Comparison of ENCODE assay signal across 18 cellular contexts in the genomic region with DNA sequence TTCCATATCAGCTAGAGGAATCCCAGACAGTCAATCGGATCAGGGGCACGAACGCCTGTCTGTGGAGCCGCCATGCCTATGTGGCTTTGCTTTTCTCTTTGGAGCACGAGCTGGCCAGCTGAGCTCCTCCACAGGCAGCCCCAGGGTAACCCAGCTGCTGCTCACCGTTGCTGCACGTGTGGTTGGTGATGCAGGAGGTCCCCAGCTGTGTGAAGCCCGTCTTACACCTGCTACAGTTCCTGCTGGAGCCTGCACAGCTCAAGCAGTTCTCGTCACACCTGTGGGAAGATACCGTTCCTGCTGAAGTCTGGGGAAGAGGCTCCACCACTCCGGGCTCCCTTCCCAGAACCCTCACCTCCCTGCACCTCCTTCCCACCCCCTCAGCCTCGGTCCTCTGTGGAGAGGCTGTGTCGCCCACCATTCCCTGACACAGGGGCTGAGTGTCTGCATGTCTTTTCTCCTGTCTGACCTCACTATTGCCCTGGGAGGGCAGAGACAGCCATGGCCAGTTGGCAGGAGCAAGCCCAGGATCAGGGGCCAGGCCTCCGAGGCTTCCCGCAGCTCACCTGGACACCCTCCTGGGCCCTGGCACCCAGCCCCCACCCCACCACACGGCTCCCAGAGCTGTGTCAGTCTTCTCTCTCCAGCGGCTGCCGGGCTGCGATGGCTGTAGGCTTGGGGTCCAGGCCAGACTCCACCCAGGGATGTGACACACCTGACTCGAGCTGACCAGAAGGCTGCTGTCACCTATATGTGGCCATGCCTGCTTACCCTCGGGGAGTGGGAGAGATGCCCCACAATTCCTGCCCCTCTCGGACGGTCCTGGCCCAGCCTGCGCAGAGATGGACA. TPM values are rescaled to one million over a fixed set of nuclear protein-coding genes. Genes with fewer than 3 reads are reported as not detected.
A peak's percentile ranks its signal among the peaks of the same experiment; 100 is the strongest.
DNase-seq lines count a peak whose midpoint lies in the region; ATAC-seq, FAIRE-seq and TF ChIP-seq lines count a peak whose summit lies in the region.
"Had no signal": no experiment of that assay in that cellular context is flagged by ENCODE, and none has a peak within 500 bp of the region (broad histone marks: within the 10 kb centered on the region; RNA-seq: fewer than 3 reads in every experiment).

No MANE protein-coding gene starts in this region.

- H2AFZ ChIP-seq in DND-41 (ENCODE audit: low read depth, low read length) (no peak overlapping the region; the same call in 1 of the 2 replicates), GM12878 (ENCODE audit: control insufficient read depth, low read depth, low read length) (no peak overlapping the region)

- H3K9me3 ChIP-seq in DND-41 (ENCODE audit: insufficient read depth, low read length, severe bottlenecking) (no peaks in the 10 kb centered on the region), GM12878 (replicated peaks; ENCODE audit: control insufficient read depth, insufficient read depth, low read length) (no peaks in the 10 kb centered on the region), lower lobe of right lung (no peaks in the 10 kb centered on the region), tibial nerve (no peaks in the 10 kb centered on the region)
- H3K9me3 ChIP-seq: esophagus muscularis mucosa, heart left ventricle, SJCRH30 had no signal

- BruUV-seq in GM12878 (replicated peaks; lab: Mats Ljungman, UMichigan), result no TSS peak

- intact Hi-C loops in GM12878 (cut with micrococcal nuclease; ENCODE audit: unreplicated experiment) (no loop called here), lower lobe of right lung (cut with DNase I) (no loop called here)

- SMC1A ChIA-PET in GM12878 (lab: Charles Lee; ENCODE audit: uncharacterized antibody, unreplicated experiment), result interaction anchor here (1.7 kb wide), 1 partner anchor 10 kb away, joined by 3 read pairs; no protein-coding TSS in a partner anchor

- WGBS in GM12878 (ENCODE audit: insufficient coverage, insufficient replicate concordance, low lambda C conversion rate, missing lambda C conversion rate), result 40% methylated on average over 24 of the region's 24 CpGs
- 65 to 75% methylated on average over 19 to 23 of the region's 24 CpGs for WGBS in tibial nerve, 2 donors

- H3K4me3 ChIP-seq in DND-41 (ENCODE audit: low read depth in 1 of 2, low read length in 2 of 2), result no peak overlapping the region
- no peak overlapping the region for H3K4me3 ChIP-seq in GM12878
- H3K4me3 ChIP-seq in lower lobe of right lung, result no peak overlapping the region
- no peak overlapping the region for H3K4me3 ChIP-seq in tibial nerve
- H3K4me3 ChIP-seq: esophagus muscularis mucosa, heart left ventricle, SJCRH30 had no signal

- peak; percentile 51; the same call in 2 of the 3 replicates for ATAC-seq in DND-41 (ENCODE audit: insufficient read depth, low read depth)
- ATAC-seq in GM12878, result peak; percentile 42
- ATAC-seq in lower lobe of right lung, result no peak
- no peak for ATAC-seq in HG02623 (IDR thresholded peaks at IDR 0.05; ENCODE audit: unreplicated experiment)
- ATAC-seq in HG03442 (IDR thresholded peaks at IDR 0.05; ENCODE audit: unreplicated experiment), result no peak
- ATAC-seq: activated naive CD4-positive, alpha-beta T cell treated with anti-CD3 and anti-CD28 coated beads, Interleukin-2, amount 50 U/mL, for 72 hours had no signal

- in situ Hi-C loops in GM12878 (cut with MboI), result no loop called here

- TF ChIP-seq CTCF in DND-41 (IDR thresholded peaks at IDR 0.05; ENCODE audit: borderline replicate concordance, extremely low read depth, low read length, poor library complexity, severe bottlenecking) (no peak), GM12878 (IDR thresholded peaks at IDR 0.05 in 2 of 3, conservative IDR thresholded peaks at IDR 0.05 in 1 of 3; ENCODE audit: control insufficient read depth in 2 of 3, extremely low read depth in 1 of 3, insufficient read depth in 1 of 3, low read depth in 3 of 3, low read length in 3 of 3) (no peak), lower lobe of right lung (IDR thresholded peaks at IDR 0.05) (no peak), tibial nerve (IDR thresholded peaks at IDR 0.05) (no peak)

- RAD21 ChIA-PET in GM12878 (lab: Charles Lee; ENCODE audit: unreplicated experiment), result interaction anchor here (1.0 kb wide), 1 partner anchor 334 kb away, joined by 3 read pairs; no protein-coding TSS in a partner anchor

- H3K79me2 ChIP-seq in DND-41 (ENCODE audit: insufficient read depth, low read length) (no peaks in the 10 kb centered on the region), GM12878 (ENCODE audit: control insufficient read depth, insufficient read depth, low read length) (no peaks in the 10 kb centered on the region)

- TF ChIP-seq RAD21 in GM12878 (IDR thresholded peaks at IDR 0.05; ENCODE audit: insufficient read depth, low read depth, low read length), result no peak

- no peaks in the 10 kb centered on the region for H3K27me3 ChIP-seq in DND-41 (ENCODE audit: insufficient read depth, low read length, poor library complexity)
- peaks cover 0 to 1% of the 10 kb centered on the region in 2 experiments; a peak in 2 of 4 replicates for H3K27me3 ChIP-seq in GM12878 (replicated peaks in 1 of 2; ENCODE audit: control insufficient read depth in 2 of 2, insufficient read depth in 2 of 2, low read length in 1 of 2)
- no peaks in the 10 kb centered on the region for H3K27me3 ChIP-seq in lower lobe of right lung (ENCODE audit: low read depth)
- H3K27me3 ChIP-seq in tibial nerve, result peaks cover 0 to 11% of the 10 kb centered on the region in 2 donors
- H3K27me3 ChIP-seq: brain microvascular endothelial cell, SJCRH30 had no signal

- H4K20me1 ChIP-seq in DND-41 (ENCODE audit: insufficient read depth, low read length), result no peaks in the 10 kb centered on the region
- no peaks in the 10 kb centered on the region for H4K20me1 ChIP-seq in GM12878 (ENCODE audit: control insufficient read depth, insufficient read depth)

- no peak for FAIRE-seq in GM12878 (lab: Jason Lieb, UNC)
- FAIRE-seq: islet of Langerhans had no signal

- POLR2A ChIA-PET in GM12878 (lab: Charles Lee), result no interaction called here

- DNase-seq in DND-41 (peak; percentile 39), NCI-H146 (lab: John Stamatoyannopoulos, UW) (peak; percentile 80), GM12878 (ENCODE audit: low read depth, low spot score) (no peak), lower lobe of right lung (peak; percentile 36), tibial nerve (ENCODE audit: low spot score in 2 of 2) (no peak), OCI-M2 (lab: John Stamatoyannopoulos, UW; ENCODE audit: unreplicated experiment) (no peak)
- DNase-seq: activated CD4-positive, alpha-beta T cell treated with anti-CD3 and anti-CD28 coated beads for 1 hour; brain microvascular endothelial cell; dermis blood vessel endothelial cell; DMS 273 treated with DMSO at 0.1 percent for 48 hours; occipital lobe; SJCRH30 had no signal

- H3K36me3 ChIP-seq in DND-41 (ENCODE audit: insufficient read depth, low read length) (no peaks in the 10 kb centered on the region), GM12878 (ENCODE audit: control insufficient read depth in 2 of 2, insufficient read depth in 2 of 2, low read length in 1 of 2) (no peaks in the 10 kb centered on the region), lower lobe of right lung (no peaks in the 10 kb centered on the region), tibial nerve (no peaks in the 10 kb centered on the region)
- H3K36me3 ChIP-seq: brain microvascular endothelial cell, SJCRH30 had no signal

- CTCF ChIA-PET in GM12878 (lab: Yijun Ruan, JAX), result no interaction called here

- peak overlapping the region; percentile 31; the same call in 1 of the 2 replicates for H3K9ac ChIP-seq in DND-41 (ENCODE audit: low read depth, low read length)
- H3K9ac ChIP-seq in GM12878 (ENCODE audit: control insufficient read depth, insufficient read depth, low read length), result no peak overlapping the region

- H3K27ac ChIP-seq in DND-41 (ENCODE audit: low read length), result peak overlapping the region; percentile 84
- H3K27ac ChIP-seq in GM12878 (ENCODE audit: control insufficient read depth, insufficient read depth), result no peak overlapping the region
- no peak overlapping the region for H3K27ac ChIP-seq in lower lobe of right lung
- peak overlapping the region in 1 of 4 donors; percentile 79 for H3K27ac ChIP-seq in tibial nerve
- H3K27ac ChIP-seq: brain microvascular endothelial cell, esophagus muscularis mucosa, heart left ventricle, SJCRH30 had no signal

- TF ChIP-seq EP300 in GM12878 (IDR thresholded peaks at IDR 0.05; ENCODE audit: borderline replicate concordance in 1 of 2, control insufficient read depth in 1 of 2, low read depth in 2 of 2, low read length in 2 of 2) (no peak), tibial nerve (IDR thresholded peaks at IDR 0.05) (no peak)

- H3K4me2 ChIP-seq in DND-41 (ENCODE audit: insufficient read depth, low read length), result no peak overlapping the region
- no peak overlapping the region for H3K4me2 ChIP-seq in GM12878 (ENCODE audit: control insufficient read depth, insufficient read depth)

- H3K4me1 ChIP-seq in DND-41 (ENCODE audit: insufficient read depth, low read length) (peaks cover 46% of the 10 kb centered on the region), GM12878 (ENCODE audit: control insufficient read depth, insufficient read depth, low read length) (no peaks in the 10 kb centered on the region), lower lobe of right lung (no peaks in the 10 kb centered on the region), tibial nerve (no peaks in the 10 kb centered on the region)
- H3K4me1 ChIP-seq: esophagus muscularis mucosa, heart left ventricle, SJCRH30 had no signal

- no peak for TF ChIP-seq POLR2A in GM12878 (IDR thresholded peaks at IDR 0.05; ENCODE audit: low read depth, low read length)
- no peak for TF ChIP-seq POLR2A in tibial nerve (IDR thresholded peaks at IDR 0.05)

RNA-seq across cellular contexts. Expression of a gene that starts 12.2 kb away (rescaled TPM):
- total RNA-seq in GM12878 (2013; cell fraction: nucleolus; rRNA removed), result 112 TPM in 2 replicates
- total RNA-seq in GM12878 (2014; rRNA removed) (88.4 and 95.1 TPM in 2 replicates), GM12878 (2014; rRNA removed; fragmentation: Illumina TruSeq; extraction: Trizol) (54.3 and 59.9 TPM in 2 replicates), GM12878 (2021) (117 and 126 TPM in 2 replicates), lower lobe of right lung (35.4 TPM), tibial nerve (10 to 100 TPM; 28.4 to 50.6 (median 40.0) TPM)
- 149 TPM for polyA plus RNA-seq in GM12878 (2011; ENCODE audit: low read depth)
- polyA plus RNA-seq in GM12878 (2011; rRNA removed) (267 and 344 TPM in 2 replicates), GM12878 (2014; fragmentation: Illumina TruSeq; extraction: Trizol) (138 and 154 TPM in 2 replicates), GM12878 (2014; fragmentation: Nextera tagmentation; extraction: Ambion mirVana) (100 to 1,000 TPM; 174 to 238 TPM), GM12878 (2014; rRNA removed) (123 and 149 TPM in 2 replicates), GM12878 (2016; fragmentation: Nextera tagmentation; extraction: Ambion mirVana) (100 to 1,000 TPM; 240 to 258 TPM)
- 146 and 176 TPM in 2 replicates for polyA plus RNA-seq in GM12878 (2011; cell fraction: cytosol; rRNA removed)
- 172 and 183 TPM in 2 replicates for polyA plus RNA-seq in GM12878 (2011; cell fraction: nucleus; rRNA removed)
- polyA plus RNA-seq in GM12878 (2012), result 111 and 176 TPM in 2 replicates
- 55.1 and 81.8 TPM in 2 replicates for polyA minus RNA-seq in GM12878 (2011; rRNA and poly(A)+ RNA removed)
- polyA minus RNA-seq in GM12878 (2011; cell fraction: cytosol; rRNA and poly(A)+ RNA removed), result 42.9 and 46.5 TPM in 2 replicates
- polyA minus RNA-seq in GM12878 (2011; cell fraction: nucleus; rRNA and poly(A)+ RNA removed), result 27.8 and 38.6 TPM in 2 replicates

RNA-seq across cellular contexts. Expression of a gene that starts 30.0 kb away (rescaled TPM):
- 50.5 and 66.2 TPM in 2 replicates for total RNA-seq in GM12878 (2013; cell fraction: nucleolus; rRNA removed)
- 30.7 and 36.4 TPM in 2 replicates for total RNA-seq in GM12878 (2014; rRNA removed)
- 35.7 and 37.8 TPM in 2 replicates for total RNA-seq in GM12878 (2014; rRNA removed; fragmentation: Illumina TruSeq; extraction: Trizol)
- 29.0 and 33.4 TPM in 2 replicates for total RNA-seq in GM12878 (2021)
- polyA plus RNA-seq in GM12878 (2011; ENCODE audit: low read depth), result 37.2 TPM
- polyA plus RNA-seq in GM12878 (2011; rRNA removed), result 62.9 and 73.8 TPM in 2 replicates
- 43.7 and 45.0 TPM in 2 replicates for polyA plus RNA-seq in GM12878 (2011; cell fraction: cytosol; rRNA removed)
- 30.2 and 33.3 TPM in 2 replicates for polyA plus RNA-seq in GM12878 (2011; cell fraction: nucleus; rRNA removed)
- polyA plus RNA-seq in GM12878 (2012), result 42.4 and 44.3 TPM in 2 replicates
- 34.9 and 35.8 TPM in 2 replicates for polyA plus RNA-seq in GM12878 (2014; fragmentation: Illumina TruSeq; extraction: Trizol)
- polyA plus RNA-seq in GM12878 (2014; fragmentation: Nextera tagmentation; extraction: Ambion mirVana), result 10 to 100 TPM; 25.8 to 36.7 TPM
- 39.4 and 48.7 TPM in 2 replicates for polyA plus RNA-seq in GM12878 (2014; rRNA removed)
- polyA plus RNA-seq in GM12878 (2016; fragmentation: Nextera tagmentation; extraction: Ambion mirVana), result 10 to 100 TPM; 87.9 to 90.1 TPM
- polyA minus RNA-seq in GM12878 (2011; rRNA and poly(A)+ RNA removed), result 27.9 and 31.7 TPM in 2 replicates
- 7.9 and 8.7 TPM in 2 replicates for polyA minus RNA-seq in GM12878 (2011; cell fraction: cytosol; rRNA and poly(A)+ RNA removed)
- polyA minus RNA-seq in GM12878 (2011; cell fraction: nucleus; rRNA and poly(A)+ RNA removed), result 25.0 and 38.4 TPM in 2 replicates
- total RNA-seq in lower lobe of right lung, result 64.5 TPM
- total RNA-seq in tibial nerve, result 100 to 1,000 TPM in 1 of 4 donors, 10 to 100 TPM in 3; 64.8 to 104 (median 88.0) TPM

RNA-seq across cellular contexts. Expression of a gene that starts 55.4 kb away (rescaled TPM):
- 82.5 and 96.0 TPM in 2 replicates for total RNA-seq in GM12878 (2013; cell fraction: nucleolus; rRNA removed)
- total RNA-seq in GM12878 (2014; rRNA removed) (9.8 and 11.1 TPM in 2 replicates), GM12878 (2014; rRNA removed; fragmentation: Illumina TruSeq; extraction: Trizol) (14.2 and 14.7 TPM in 2 replicates), GM12878 (2021) (17.5 and 17.8 TPM in 2 replicates), lower lobe of right lung (25.6 TPM), tibial nerve (10 to 100 TPM; 22.0 to 29.7 (median 24.6) TPM)
- polyA plus RNA-seq in GM12878 (2011; ENCODE audit: low read depth), result 7.5 TPM
- polyA plus RNA-seq in GM12878 (2011; rRNA removed) (31.2 and 41.1 TPM in 2 replicates), GM12878 (2014; fragmentation: Illumina TruSeq; extraction: Trizol) (16.1 and 18.9 TPM in 2 replicates), GM12878 (2014; fragmentation: Nextera tagmentation; extraction: Ambion mirVana) (10 to 100 TPM in 1 of 2 experiments, 1 to 10 TPM in 1; 5.1 to 10.0 TPM), GM12878 (2014; rRNA removed) (10.8 and 11.0 TPM in 2 replicates), GM12878 (2016; fragmentation: Nextera tagmentation; extraction: Ambion mirVana) (1 to 10 TPM; 1.4 to 1.8 TPM)
- polyA plus RNA-seq in GM12878 (2011; cell fraction: cytosol; rRNA removed), result 17.9 and 23.9 TPM in 2 replicates
- polyA plus RNA-seq in GM12878 (2011; cell fraction: nucleus; rRNA removed), result 19.2 and 19.8 TPM in 2 replicates
- polyA plus RNA-seq in GM12878 (2012), result 7.4 and 12.5 TPM in 2 replicates
- polyA minus RNA-seq in GM12878 (2011; rRNA and poly(A)+ RNA removed), result 36.3 and 39.7 TPM in 2 replicates
- polyA minus RNA-seq in GM12878 (2011; cell fraction: cytosol; rRNA and poly(A)+ RNA removed), result 14.3 and 16.0 TPM in 2 replicates
- 13.2 and 20.8 TPM in 2 replicates for polyA minus RNA-seq in GM12878 (2011; cell fraction: nucleus; rRNA and poly(A)+ RNA removed)

Comparison
In these comparisons a context has a peak if more than half of its experiments do, and no peak if none do; other contexts are left out.
1. ATAC-seq: peak in DND-41 (single experiment) and GM12878 (single experiment); none in lower lobe of right lung (0 of 2), HG02623 (single experiment) and HG03442 (single experiment).
2. DNase-seq: peak in DND-41 (single experiment), NCI-H146 (single experiment) and lower lobe of right lung (single experiment); none in GM12878 (single experiment), tibial nerve (0 of 2) and OCI-M2 (single experiment).